Comparison of ENCODE assay signal across 8 cellular contexts in genomic region chr17:27892542-27892865, GRCh38. TPM values are rescaled to one million over a fixed set of nuclear protein-coding genes. Genes with fewer than 3 reads are reported as not detected.
DNase-seq lines count a peak whose midpoint lies in the region; ATAC-seq lines count a peak whose summit lies in the region.

No MANE protein-coding gene starts in this region.

- H3K27me3 Mint-ChIP-seq in naive B cell: peaks cover 0 to 22% (median 8%) of the 10 kb centered on the region in 3 donors

- H3K4me3 ChIP-seq in ACC112 (ENCODE audit: low read depth, low read length): peak overlapping the region; percentile 86
- H3K4me3 ChIP-seq in Jurkat, Clone E6-1 (ENCODE audit: low read length): peak overlapping the region; percentile 64

- H3K36me3 Mint-ChIP-seq in naive B cell: no peaks in the 10 kb centered on the region

- peak overlapping the region; percentile 81 to 92 (median 90) for H3K4me3 Mint-ChIP-seq in naive B cell

- DNase-seq in Jurkat, Clone E6-1 (ENCODE audit: low read depth, low spot score): no peak
- DNase-seq in naive B cell: no peak
- no peak for DNase-seq in SK-N-DZ (ENCODE audit: low spot score)
- no peak for DNase-seq in NCI-H2029 treated with DMSO at 0.1 percent for 48 hours (lab: John Stamatoyannopoulos, UW)
- no peak for DNase-seq in NOMO-1 treated with dmso at 0.1 percent for 144 hours (lab: John Stamatoyannopoulos, UW; ENCODE audit: unreplicated experiment)

- H3K27ac ChIP-seq in ACC112 (ENCODE audit: low read depth, low read length) (no peak overlapping the region), cingulate gyrus (ENCODE audit: low read depth, low read length) (peak overlapping the region; percentile 44)

- H3K27me3 ChIP-seq in ACC112 (ENCODE audit: insufficient read depth, low read length): peaks cover 32% of the 10 kb centered on the region

- no peaks in the 10 kb centered on the region for H3K79me2 ChIP-seq in ACC112 (ENCODE audit: control insufficient read depth, insufficient read depth, low read length, unreplicated experiment)

- H3K4me1 ChIP-seq in ACC112 (ENCODE audit: control insufficient read depth, insufficient read depth, low read length, unreplicated experiment): peaks cover 6% of the 10 kb centered on the region

- H3K36me3 ChIP-seq in ACC112 (ENCODE audit: insufficient read depth, low read length): no peaks in the 10 kb centered on the region

- H3K9me3 Mint-ChIP-seq in naive B cell: no peaks in the 10 kb centered on the region

- ATAC-seq in naive B cell (ENCODE audit: low read depth in 2 of 2) (no peak), GM18502 (IDR thresholded peaks at IDR 0.05; ENCODE audit: poor library complexity, unreplicated experiment) (no peak)

- peak overlapping the region in 3 of 6 donors; percentile 10 to 77 (median 57) for H3K27ac Mint-ChIP-seq in naive B cell

- peak overlapping the region; percentile 96 for H2AFZ ChIP-seq in ACC112 (ENCODE audit: low read length, unreplicated experiment)

- peaks cover 15 to 34% (median 24%) of the 10 kb centered on the region in 3 donors for H3K4me1 Mint-ChIP-seq in naive B cell

RNA-seq across cellular contexts. Expression of gene LYRM9, which starts 0.7 kb away (rescaled TPM):
- polyA plus RNA-seq in Jurkat, Clone E6-1 (2012; ENCODE audit: insufficient read depth, insufficient read length): 5.0 TPM
- polyA plus RNA-seq in naive B cell (ENCODE audit: low read depth in 6 of 6): 10 to 100 TPM; 16.7 to 29.0 (median 25.3) TPM
- polyA plus RNA-seq in SK-N-DZ (2014; cell fraction: cytosol; rRNA removed): 0.83 and 1.5 TPM in 2 replicates
- polyA plus RNA-seq in SK-N-DZ (2014; cell fraction: nucleus; rRNA removed): 1.0 and 1.5 TPM in 2 replicates
